In the genomic region with DNA sequence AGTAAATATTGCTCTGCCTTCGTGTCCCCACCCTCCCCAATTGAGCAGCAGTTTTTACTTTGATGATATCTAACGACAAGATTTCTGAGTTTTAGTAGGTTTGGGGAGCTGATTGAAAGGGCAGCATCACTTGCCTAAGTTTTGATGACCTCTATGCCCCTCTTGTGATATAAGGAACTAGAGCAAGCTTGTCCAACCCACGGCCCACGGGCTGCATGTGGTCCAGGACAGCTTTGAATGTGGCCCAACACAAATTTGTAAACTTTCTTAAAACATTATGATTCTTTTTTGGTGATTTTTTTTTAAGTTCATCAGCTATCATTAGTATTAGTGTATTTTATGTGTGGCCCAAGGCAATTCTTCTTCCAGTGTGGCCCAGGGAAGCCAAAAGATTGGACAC, we compare ENCODE assay signal across 8 cellular contexts. TPM values are rescaled to one million over a fixed set of nuclear protein-coding genes. Genes with fewer than 3 reads are reported as not detected.
DNase-seq lines count a peak whose midpoint lies in the region; ATAC-seq, FAIRE-seq and TF ChIP-seq lines count a peak whose summit lies in the region.

No MANE protein-coding gene starts in this region.

- H2AFZ ChIP-seq in H1 (ENCODE audit: low read length) (no peak overlapping the region), neuronal stem cell (ENCODE audit: low read length) (no peak overlapping the region)

- CTCF ChIA-PET in Caco-2 (lab: Charles Lee) (no interaction called here), H1 (lab: Charles Lee; ENCODE audit: partially characterized antibody) (interaction anchor here (0.6 to 1.3 kb wide), 4 partner anchors 9 to 99 kb away, joined by 3 to 4 read pairs (median 4); no protein-coding TSS in a partner anchor)

- H3K23ac ChIP-seq in H1 (ENCODE audit: insufficient read length) (no peak overlapping the region), neuronal stem cell (ENCODE audit: low read depth, low read length, poor library complexity) (no peak overlapping the region)

- no peak for FAIRE-seq in H1 (lab: Jason Lieb, UNC)

- H4K91ac ChIP-seq in H1 (replicated peaks; ENCODE audit: insufficient read length, low read length) (no peak overlapping the region), neuronal stem cell (ENCODE audit: low read depth, low read length, poor library complexity) (no peak overlapping the region)

- H3K14ac ChIP-seq in H1 (ENCODE audit: insufficient read length), result no peak overlapping the region
- no peak overlapping the region for H3K14ac ChIP-seq in neuronal stem cell (ENCODE audit: low read length)

- WGBS in H1 (ENCODE audit: extremely low coverage in 1 of 2, insufficient coverage in 1 of 2, insufficient read length in 1 of 2, insufficient replicate concordance in 2 of 2, low coverage in 1 of 2, low lambda C conversion rate in 2 of 2, missing lambda C conversion rate in 1 of 2), 2 experiments, result 78% methylated on average over 4 of the region's 4 CpGs; no CpG with 5 or more reads in 1 of the 2 experiments
- no CpG with 5 or more reads among the region's 4 CpGs for WGBS in neuronal stem cell (ENCODE audit: extremely low coverage in 2 of 2, insufficient read length in 2 of 2, insufficient replicate concordance in 1 of 2), 2 donors

- peaks cover 11% of the 10 kb centered on the region for H3K9me3 Mint-ChIP-seq in Caco-2 (ENCODE audit: unreplicated experiment)

- no peaks in the 10 kb centered on the region for H3K27me3 ChIP-seq in Caco-2 (replicated peaks; ENCODE audit: control insufficient read depth, insufficient read depth, low read length)
- no peaks in the 10 kb centered on the region for H3K27me3 ChIP-seq in NT2/D1 (ENCODE audit: insufficient read depth, insufficient read length)
- H3K27me3 ChIP-seq in H1 (replicated peaks in 1 of 4; ENCODE audit: control insufficient read depth in 3 of 4, extremely low read depth in 1 of 4, insufficient read depth in 3 of 4, low read length in 3 of 4), result no peaks in the 10 kb centered on the region
- H3K27me3 ChIP-seq in neuronal stem cell (ENCODE audit: control insufficient read depth in 3 of 3, insufficient read depth in 3 of 3, low read depth in 1 of 3, low read length in 3 of 3), result no peaks in the 10 kb centered on the region

- no peak for TF ChIP-seq POLR2A in H1 (IDR thresholded peaks at IDR 0.05; ENCODE audit: control extremely low read depth in 1 of 2, low read depth in 2 of 2, low read length in 2 of 2)

- no peak overlapping the region for H3K27ac Mint-ChIP-seq in Caco-2 (ENCODE audit: unreplicated experiment)

- H3K9ac ChIP-seq in NT2/D1 (ENCODE audit: insufficient read length, low read depth) (peak overlapping the region; percentile 94), H1 (replicated peaks in 1 of 4; ENCODE audit: extremely low read depth in 1 of 4, low read depth in 3 of 4, low read length in 3 of 4) (peak overlapping the region in 2 of 4 experiments; percentile 10 to 33; a peak in 1 of 7 replicates), neuronal stem cell (ENCODE audit: low read depth, low read length, poor library complexity) (no peak overlapping the region)

- POLR2A ChIA-PET in Caco-2 (lab: Charles Lee), result no interaction called here
- POLR2A ChIA-PET in H1 (lab: Charles Lee; ENCODE audit: partially characterized antibody), result interaction anchor here (0.6 to 1.9 kb wide), 6 partner anchors 16 to 512 kb away, joined by 3 to 8 read pairs (median 4); partner anchors contain the start of genes DEGS1, NVL and TP53BP2

- H3K79me2 ChIP-seq in H1 (ENCODE audit: control insufficient read depth in 1 of 2, insufficient read depth in 2 of 2, low read length in 2 of 2), result peaks cover 4 to 58% of the 10 kb centered on the region in 2 experiments

- H2BK5ac ChIP-seq in H1 (ENCODE audit: low read depth, low read length), result no peak overlapping the region
- no peak overlapping the region for H2BK5ac ChIP-seq in neuronal stem cell (ENCODE audit: low read length)

- DNase-seq in Caco-2, result no peak
- no peak for DNase-seq in NT2/D1 (ENCODE audit: low read depth, low spot score)
- DNase-seq in H1 (ENCODE audit: low read depth in 1 of 2, low spot score in 2 of 2), result no peak
- DNase-seq in neuronal stem cell (ENCODE audit: low spot score), result no peak
- DNase-seq in SKM-1 (lab: John Stamatoyannopoulos, UW; ENCODE audit: unreplicated experiment), result no peak

- H3K18ac ChIP-seq in H1 (ENCODE audit: extremely low read depth, low read length) (no peak overlapping the region), neuronal stem cell (ENCODE audit: low read length) (no peak overlapping the region)

- H3K23me2 ChIP-seq in H1 (ENCODE audit: low read depth, low read length), result no peaks in the 10 kb centered on the region

- ATAC-seq in HG03095 (IDR thresholded peaks at IDR 0.05; ENCODE audit: unreplicated experiment), result no peak
- ATAC-seq in GM19351 (IDR thresholded peaks at IDR 0.05; ENCODE audit: unreplicated experiment), result no peak
- no peak for ATAC-seq in GM19395 (IDR thresholded peaks at IDR 0.05; ENCODE audit: unreplicated experiment)

- peaks cover 18% of the 10 kb centered on the region for H3K4me1 Mint-ChIP-seq in Caco-2 (ENCODE audit: low read depth, unreplicated experiment)

- no peak overlapping the region for H3K4ac ChIP-seq in H1 (replicated peaks; ENCODE audit: insufficient read length, low read depth, low read length)
- H3K4ac ChIP-seq in neuronal stem cell (ENCODE audit: low read length), result no peak overlapping the region

- peak overlapping the region; percentile 67 to 73 for H3K4me2 ChIP-seq in H1 (ENCODE audit: insufficient read depth in 1 of 2, low read depth in 2 of 2, low read length in 2 of 2)
- peak overlapping the region; percentile 27 for H3K4me2 ChIP-seq in neuronal stem cell (ENCODE audit: insufficient read depth, low read length, poor library complexity, severe bottlenecking)

- H2AK5ac ChIP-seq in H1 (ENCODE audit: low read depth, low read length) (no peak overlapping the region), neuronal stem cell (ENCODE audit: low read depth, low read length) (no peak overlapping the region)

- no peak overlapping the region for H4K5ac ChIP-seq in H1 (ENCODE audit: insufficient read length, low read depth, low read length)

- H3K36me3 ChIP-seq in Caco-2 (ENCODE audit: control insufficient read depth, insufficient read depth, low read length) (no peaks in the 10 kb centered on the region), NT2/D1 (ENCODE audit: insufficient read depth, insufficient read length, low read length) (peaks cover 18% of the 10 kb centered on the region), H1 (ENCODE audit: control insufficient read depth in 2 of 4, insufficient read depth in 4 of 4, low read length in 3 of 4) (peaks cover 0 to 16% (median 0%) of the 10 kb centered on the region in 4 experiments; a peak in 2 of 8 replicates), neuronal stem cell (replicated peaks in 1 of 2; ENCODE audit: control insufficient read depth in 2 of 2, insufficient read depth in 2 of 2, low read length in 2 of 2) (peaks cover 0 to 30% of the 10 kb centered on the region in 2 donors)

- H3K36me3 Mint-ChIP-seq in Caco-2 (ENCODE audit: insufficient read depth, unreplicated experiment), result peaks cover 37% of the 10 kb centered on the region

- no peaks in the 10 kb centered on the region for H3K27me3 Mint-ChIP-seq in Caco-2 (ENCODE audit: insufficient read depth, unreplicated experiment)

- TF ChIP-seq RAD21 in H1 (IDR thresholded peaks at IDR 0.05 in 1 of 2, conservative IDR thresholded peaks at IDR 0.05 in 1 of 2; ENCODE audit: low read depth in 2 of 2, low read length in 2 of 2), result no peak

- H3K27ac ChIP-seq in H1 (ENCODE audit: low read depth, low read length), result no peak overlapping the region
- no peak overlapping the region for H3K27ac ChIP-seq in neuronal stem cell (replicated peaks; ENCODE audit: low read length)

- no peak overlapping the region for H2BK120ac ChIP-seq in H1 (replicated peaks; ENCODE audit: low read depth, low read length)
- no peak overlapping the region for H2BK120ac ChIP-seq in neuronal stem cell (ENCODE audit: low read depth, low read length)

- H2BK20ac ChIP-seq in H1 (ENCODE audit: low read length), result no peak overlapping the region

- H3K4me1 ChIP-seq in Caco-2, result 0 out of 2 replicates have a peak, but pooled peaks cover 4% of the 10 kb centered on the region
- H3K4me1 ChIP-seq in NT2/D1 (ENCODE audit: insufficient read depth, insufficient read length), result no peaks in the 10 kb centered on the region
- H3K4me1 ChIP-seq in H1 (replicated peaks in 1 of 4; ENCODE audit: control insufficient read depth in 3 of 4, insufficient read depth in 4 of 4, low read length in 3 of 4), result peaks cover 1 to 6% (median 5%) of the 10 kb centered on the region in 4 experiments; a peak in 4 of 7 replicates
- H3K4me1 ChIP-seq in neuronal stem cell (ENCODE audit: control insufficient read depth in 2 of 2, insufficient read depth in 1 of 2, low read depth in 1 of 2, low read length in 2 of 2), result peaks cover 2 to 6% of the 10 kb centered on the region in 2 donors

- H4K8ac ChIP-seq in H1 (ENCODE audit: extremely low read depth, insufficient read depth, low read length) (no peak overlapping the region), neuronal stem cell (ENCODE audit: low read depth, low read length) (no peak overlapping the region)

- peak overlapping the region; percentile 86 for H3K4me3 Mint-ChIP-seq in Caco-2 (ENCODE audit: unreplicated experiment)

- H3K79me1 ChIP-seq in H1 (ENCODE audit: low read depth, low read length) (peaks cover 2% of the 10 kb centered on the region; the same call in 1 of the 2 replicates), neuronal stem cell (ENCODE audit: low read depth, low read length) (peaks cover 9% of the 10 kb centered on the region)

- TF ChIP-seq EP300 in H1 (IDR thresholded peaks at IDR 0.05; ENCODE audit: borderline replicate concordance in 1 of 2, low read depth in 2 of 2, low read length in 2 of 2), result no peak

- H3K4me3 ChIP-seq in Caco-2 (ENCODE audit: low read depth, low read length) (no peak overlapping the region), NT2/D1 (ENCODE audit: insufficient read length, low read depth) (peak overlapping the region; percentile 93), H1 (ENCODE audit: extremely low read depth in 1 of 4, insufficient read depth in 2 of 4, low read depth in 3 of 4, low read length in 4 of 4) (peak overlapping the region in 3 of 4 experiments; percentile 77 to 83 (median 83); a peak in 5 of 8 replicates), neuronal stem cell (ENCODE audit: low read length in 2 of 2) (peak overlapping the region in 1 of 2 donors; percentile 64)

- BruUV-seq in Caco-2 (replicated peaks; lab: Mats Ljungman, UMichigan), result no TSS peak

- intact Hi-C loops in Caco-2 (cut with micrococcal nuclease; ENCODE audit: unreplicated experiment), result loop anchor here (10.0 kb wide), 1 partner anchor 97 kb away; no protein-coding TSS in a partner anchor

- no peak overlapping the region for H3K56ac ChIP-seq in H1 (replicated peaks; ENCODE audit: insufficient read length, low read depth, low read length)

- H3K9me3 ChIP-seq in Caco-2 (no peaks in the 10 kb centered on the region), NT2/D1 (ENCODE audit: insufficient read depth, low read length) (no peaks in the 10 kb centered on the region), H1 (ENCODE audit: insufficient read depth in 2 of 2, low read depth in 1 of 2, low read length in 1 of 2) (no peaks in the 10 kb centered on the region), neuronal stem cell (replicated peaks in 1 of 2; ENCODE audit: control insufficient read depth in 2 of 2, insufficient read depth in 1 of 2, low read depth in 1 of 2, low read length in 2 of 2) (no peaks in the 10 kb centered on the region)

- H2BK12ac ChIP-seq in H1 (ENCODE audit: low read depth, low read length), result no peak overlapping the region
- H2BK12ac ChIP-seq in neuronal stem cell (ENCODE audit: low read length), result no peak overlapping the region

- TF ChIP-seq CTCF in Caco-2 (IDR thresholded peaks at IDR 0.05; ENCODE audit: insufficient read depth in 1 of 2, low read depth in 1 of 2, low read length in 1 of 2, severe bottlenecking in 1 of 2, unreplicated experiment in 1 of 2) (no peak), H1 (IDR thresholded peaks at IDR 0.05; ENCODE audit: control extremely low read depth in 1 of 3, insufficient read depth in 1 of 3, low read depth in 1 of 3, low read length in 3 of 3) (no peak)

- H4K20me1 ChIP-seq in H1 (replicated peaks in 1 of 2; ENCODE audit: control insufficient read depth in 1 of 2, insufficient read depth in 2 of 2, low read length in 2 of 2), result no peaks in the 10 kb centered on the region

- no peak overlapping the region for H2BK15ac ChIP-seq in H1 (ENCODE audit: low read length)
- no peak overlapping the region for H2BK15ac ChIP-seq in neuronal stem cell (ENCODE audit: low read length)

RNA-seq across cellular contexts. Expression of gene CNIH4, which starts 1.6 kb away (rescaled TPM):
- total RNA-seq in Caco-2 (2022), result 84.4 and 85.6 TPM in 2 replicates
- total RNA-seq in H1 (2021; fragmentation: NEBNext Ultra II Directional; extraction: Animal tissue kit (Norgen Biotek cat#: 25700)), result 76.2 and 84.7 TPM in 2 replicates
- 78.4 and 151 TPM in 2 replicates for polyA plus RNA-seq in H1 (2011; rRNA removed)
- 117 TPM for polyA plus RNA-seq in H1 (2011; cell fraction: cytosol; rRNA removed)
- 26.8 TPM for polyA plus RNA-seq in H1 (2011; cell fraction: nucleus; rRNA removed)
- polyA plus RNA-seq in H1 (2012, experiment 1 of 2), result 103 to 133 TPM (median 109 TPM) in 4 replicates
- 39.7 TPM for polyA plus RNA-seq in H1 (2012, experiment 2 of 2)
- 182 TPM for polyA plus RNA-seq in H1 (2013, experiment 1 of 2)
- polyA plus RNA-seq in H1 (2013, experiment 2 of 2), result 242 TPM
- 76.1 and 102 TPM in 2 replicates for polyA minus RNA-seq in H1 (2011; rRNA and poly(A)+ RNA removed)
- polyA minus RNA-seq in H1 (2011; cell fraction: cytosol; rRNA and poly(A)+ RNA removed), result 34.4 TPM
- 34.0 TPM for polyA minus RNA-seq in H1 (2011; cell fraction: nucleus; rRNA and poly(A)+ RNA removed)
- polyA plus RNA-seq in neuronal stem cell (2013, experiment 1 of 2), result 116 TPM
- polyA plus RNA-seq in neuronal stem cell (2013, experiment 2 of 2), result 118 TPM

RNA-seq across cellular contexts. Expression of gene NVL, which starts 28.3 kb away (rescaled TPM):
- 45.0 and 52.3 TPM in 2 replicates for total RNA-seq in Caco-2 (2022)
- total RNA-seq in H1 (2021; fragmentation: NEBNext Ultra II Directional; extraction: Animal tissue kit (Norgen Biotek cat#: 25700)), result 42.4 and 45.8 TPM in 2 replicates
- polyA plus RNA-seq in H1 (2011; rRNA removed), result 15.1 and 22.7 TPM in 2 replicates
- polyA plus RNA-seq in H1 (2011; cell fraction: cytosol; rRNA removed), result 37.8 TPM
- 25.6 TPM for polyA plus RNA-seq in H1 (2011; cell fraction: nucleus; rRNA removed)
- 26.5 to 39.1 TPM (median 33.3 TPM) in 4 replicates for polyA plus RNA-seq in H1 (2012, experiment 1 of 2)
- 6.5 TPM for polyA plus RNA-seq in H1 (2012, experiment 2 of 2)
- polyA plus RNA-seq in H1 (2013, experiment 1 of 2), result 35.5 TPM
- polyA plus RNA-seq in H1 (2013, experiment 2 of 2), result 33.0 TPM
- polyA minus RNA-seq in H1 (2011; rRNA and poly(A)+ RNA removed), result 28.4 and 31.4 TPM in 2 replicates
- polyA minus RNA-seq in H1 (2011; cell fraction: cytosol; rRNA and poly(A)+ RNA removed), result 18.6 TPM
- 48.5 TPM for polyA minus RNA-seq in H1 (2011; cell fraction: nucleus; rRNA and poly(A)+ RNA removed)
- 34.4 TPM for polyA plus RNA-seq in neuronal stem cell (2013, experiment 1 of 2)
- polyA plus RNA-seq in neuronal stem cell (2013, experiment 2 of 2), result 31.4 TPM
